ENCODE assay signal across 17 cellular contexts in genomic region chr15:65066001-65066634, GRCh38. TPM values are rescaled to one million over a fixed set of nuclear protein-coding genes. Genes with fewer than 3 reads are reported as not detected.
DNase-seq lines count a peak whose midpoint lies in the region; ATAC-seq, FAIRE-seq and TF ChIP-seq lines count a peak whose summit lies in the region.
"Had no signal": no experiment of that assay in that cellular context is flagged by ENCODE, and none has a peak within 500 bp of the region (broad histone marks: within the 10 kb centered on the region; RNA-seq: fewer than 3 reads in every experiment).

No MANE protein-coding gene starts in this region.

- peaks cover 10 to 27% (median 16%) of the 10 kb centered on the region in 11 experiments; a peak in 19 of 22 replicates for H3K27me3 ChIP-seq in BLaER1 treated with 17β-estradiol and CSF1 and Interleukin-3, amounts not matched to agents 10 nM and 100 nM
- H3K27me3 ChIP-seq in IMR-90 (ENCODE audit: control insufficient read depth, insufficient read depth, low read length) (peaks cover 21% of the 10 kb centered on the region), psoas muscle (ENCODE audit: insufficient read depth in 3 of 3, low read length in 2 of 3) (peaks cover 0 to 5% (median 2%) of the 10 kb centered on the region in 3 donors), osteoblast (ENCODE audit: insufficient read depth, low read length) (peaks cover 51% of the 10 kb centered on the region)

- FAIRE-seq in H54 (lab: Jason Lieb, UNC) = no peak
- FAIRE-seq: colon, TTC549 had no signal

- H2BK5ac ChIP-seq in IMR-90 (ENCODE audit: low read depth, low read length, poor library complexity, severe bottlenecking) = no peak overlapping the region

- WGBS in IMR-90 (ENCODE audit: extremely low coverage in 2 of 2, insufficient read length in 1 of 2), 2 experiments = no CpG with 5 or more reads among the region's 3 CpGs
- 67 to 74% (median 74%) methylated on average over 3 of the region's 3 CpGs for WGBS in psoas muscle, 3 donors

- TF ChIP-seq CTCF in IMR-90 (conservative IDR thresholded peaks at IDR 0.05; ENCODE audit: low read depth, low read length) = no peak
- no peak for TF ChIP-seq CTCF in psoas muscle (IDR thresholded peaks at IDR 0.05)
- no peak for TF ChIP-seq CTCF in osteoblast (IDR thresholded peaks at IDR 0.05; ENCODE audit: extremely low read depth, low read depth, low read length)

- H3K14ac ChIP-seq in IMR-90 (replicated peaks; ENCODE audit: low read depth, low read length) = no peak overlapping the region

- no peaks in the 10 kb centered on the region for H3K79me2 ChIP-seq in osteoblast (ENCODE audit: insufficient read depth, low read length)

- H3K56ac ChIP-seq in IMR-90 (ENCODE audit: extremely low read depth, insufficient read depth, low read length) = no peak overlapping the region

- ATAC-seq in IMR-90 (ENCODE audit: low read depth) = no peak
- no peak for ATAC-seq in psoas muscle
- ATAC-seq in GM21360 (IDR thresholded peaks at IDR 0.05; ENCODE audit: unreplicated experiment) = no peak

- H3K27ac ChIP-seq in BLaER1 treated with 17β-estradiol and CSF1 and Interleukin-3, amounts not matched to agents 10 nM and 100 nM = peak overlapping the region in 2 of 11 experiments; percentile 47 to 48; a peak in 5 of 22 replicates
- H3K27ac ChIP-seq in IMR-90 (ENCODE audit: insufficient read depth, low read length) (no peak overlapping the region), psoas muscle (peak overlapping the region; percentile 59), osteoblast (ENCODE audit: low read depth, low read length) (no peak overlapping the region)

- CTCF ChIA-PET in IMR-90 (lab: Yijun Ruan, JAX) = interaction anchor here (1.0 kb wide), 1 partner anchor 95 kb away, joined by 3 read pairs; no protein-coding TSS in a partner anchor

- POLR2A ChIA-PET in IMR-90 (lab: Charles Lee; ENCODE audit: unreplicated experiment) = no interaction called here

- H4K8ac ChIP-seq in IMR-90 (ENCODE audit: low read depth in 2 of 2, low read length in 2 of 2) = no peak overlapping the region

- dilution Hi-C loops in IMR-90 (cut with HindIII; ENCODE audit: low sequenced_read_pairs, unreplicated experiment) = no loop called here

- intact Hi-C loops in IMR-90 (cut with micrococcal nuclease) (no loop called here), psoas muscle (cut with DNase I) (no loop called here)

- H2BK15ac ChIP-seq in IMR-90 (ENCODE audit: low read depth, low read length) = no peak overlapping the region

- no peaks in the 10 kb centered on the region for H3K79me1 ChIP-seq in IMR-90 (ENCODE audit: low read depth in 1 of 2, low read length in 2 of 2)

- H3K23ac ChIP-seq in IMR-90 (ENCODE audit: low read depth, low read length) = no peak overlapping the region

- no peak overlapping the region for H4K91ac ChIP-seq in IMR-90 (ENCODE audit: insufficient read depth, low read depth, low read length)

- H2AK5ac ChIP-seq in IMR-90 (ENCODE audit: low read depth, low read length) = no peak overlapping the region

- no peaks in the 10 kb centered on the region for H3K9me3 ChIP-seq in BLaER1 treated with 17β-estradiol and CSF1 and Interleukin-3, amounts not matched to agents 10 nM and 100 nM (replicated peaks in 1 of 11)
- H3K9me3 ChIP-seq in IMR-90 (ENCODE audit: control insufficient read depth, insufficient read depth, low read length) = no peaks in the 10 kb centered on the region
- no peaks in the 10 kb centered on the region for H3K9me3 ChIP-seq in psoas muscle
- H3K9me3 ChIP-seq in osteoblast (ENCODE audit: low read depth, low read length) = no peaks in the 10 kb centered on the region

- no peak overlapping the region for H4K5ac ChIP-seq in IMR-90 (ENCODE audit: low read depth, low read length)

- TF ChIP-seq POLR2A in IMR-90 (IDR thresholded peaks at IDR 0.05; ENCODE audit: low read depth, low read length) = no peak
- TF ChIP-seq POLR2A in H54 (IDR thresholded peaks at IDR 0.05; ENCODE audit: low read depth, low read length) = no peak

- H2BK20ac ChIP-seq in IMR-90 (ENCODE audit: low read depth, low read length) = no peak overlapping the region

- TF ChIP-seq RAD21 in IMR-90 (IDR thresholded peaks at IDR 0.05; ENCODE audit: low read length) = no peak

- H2BK120ac ChIP-seq in IMR-90 (ENCODE audit: low read depth, low read length) = peak overlapping the region; percentile 42; the same call in 1 of the 2 replicates

- H3K9me1 ChIP-seq in IMR-90 (ENCODE audit: insufficient read depth, low read length) = peaks cover 25% of the 10 kb centered on the region

- H3K4ac ChIP-seq in IMR-90 (ENCODE audit: low read depth, low read length) = no peak overlapping the region

- H3K18ac ChIP-seq in IMR-90 (ENCODE audit: low read depth, low read length) = no peak overlapping the region

- H3K4me1 ChIP-seq in BLaER1 treated with 17β-estradiol and CSF1 and Interleukin-3, amounts not matched to agents 10 nM and 100 nM = peaks cover 1 to 66% (median 57%) of the 10 kb centered on the region in 10 experiments
- H3K4me1 ChIP-seq in IMR-90 (ENCODE audit: control insufficient read depth, insufficient read depth, low read length) = peaks cover 29% of the 10 kb centered on the region
- peaks cover 21% of the 10 kb centered on the region for H3K4me1 ChIP-seq in psoas muscle
- H3K4me1 ChIP-seq in osteoblast (ENCODE audit: insufficient read depth, low read length) = peaks cover 15% of the 10 kb centered on the region

- H3K36me3 ChIP-seq in BLaER1 treated with 17β-estradiol and CSF1 and Interleukin-3, amounts not matched to agents 10 nM and 100 nM = no peaks in the 10 kb centered on the region
- H3K36me3 ChIP-seq in IMR-90 (ENCODE audit: control insufficient read depth, insufficient read depth, low read length) (no peaks in the 10 kb centered on the region), psoas muscle (ENCODE audit: insufficient read depth in 1 of 2, low read depth in 1 of 2) (no peaks in the 10 kb centered on the region), osteoblast (ENCODE audit: insufficient read depth, low read length) (no peaks in the 10 kb centered on the region)

- H2AK9ac ChIP-seq in IMR-90 (replicated peaks; ENCODE audit: low read depth, low read length, poor library complexity) = no peak overlapping the region

- in situ Hi-C loops in IMR-90 (cut with MboI; ENCODE audit: low sequenced_read_pairs) = no loop called here

- peak overlapping the region in 10 of 11 experiments; percentile 17 to 94 (median 82); a peak in 19 of 22 replicates for H3K4me2 ChIP-seq in BLaER1 treated with 17β-estradiol and CSF1 and Interleukin-3, amounts not matched to agents 10 nM and 100 nM
- H3K4me2 ChIP-seq in IMR-90 (ENCODE audit: low read depth, low read length) (no peak overlapping the region), osteoblast (ENCODE audit: insufficient read depth, low read length) (no peak overlapping the region)

- H3K9ac ChIP-seq in BLaER1 treated with 17β-estradiol and CSF1 and Interleukin-3, amounts not matched to agents 10 nM and 100 nM = no peak overlapping the region
- H3K9ac ChIP-seq in IMR-90 (ENCODE audit: low read depth, low read length) = no peak overlapping the region

- H2AFZ ChIP-seq in IMR-90 (replicated peaks; ENCODE audit: low read length, poor library complexity) (no peak overlapping the region), osteoblast (ENCODE audit: low read length) (no peak overlapping the region)

- H3K4me3 ChIP-seq in BLaER1 treated with 17β-estradiol and CSF1 and Interleukin-3, amounts not matched to agents 10 nM and 100 nM = peak overlapping the region in 1 of 10 experiments; percentile 17; a peak in 2 of 20 replicates
- H3K4me3 ChIP-seq in IMR-90 (ENCODE audit: insufficient read depth, low read depth, low read length) (no peak overlapping the region), psoas muscle (peak overlapping the region; percentile 65), osteoblast (ENCODE audit: insufficient read depth, low read length) (no peak overlapping the region)

- DNase-seq in IMR-90 (peak; percentile 36), fibroblast of peridontal ligament (ENCODE audit: extremely low read depth) (peak; percentile 27), psoas muscle (no peak), NCI-H2029 (lab: John Stamatoyannopoulos, UW) (no peak), osteoblast (ENCODE audit: insufficient read length, low spot score, missing footprints) (no peak), H54 (ENCODE audit: insufficient read length, low spot score) (no peak)
- DNase-seq: NCI-H1436; SHP77 treated with DMSO at 0.1 percent for 48 hours; stimulated activated CD4-positive, alpha-beta T cell treated with anti-CD3 and anti-CD28 coated beads, Interleukin-2, amount 100 ng/mL, for 24 hours had no signal

- no TSS peak for BruUV-seq in IMR-90 (replicated peaks; lab: Mats Ljungman, UMichigan)

- no peaks in the 10 kb centered on the region; a peak in 1 of 22 replicates for H4K20me1 ChIP-seq in BLaER1 treated with 17β-estradiol and CSF1 and Interleukin-3, amounts not matched to agents 10 nM and 100 nM
- H4K20me1 ChIP-seq in IMR-90 (ENCODE audit: insufficient read depth, low read length) (peaks cover 9% of the 10 kb centered on the region), osteoblast (ENCODE audit: insufficient read depth, low read length) (no peaks in the 10 kb centered on the region)

RNA-seq across cellular contexts. Expression of gene RASL12, which starts 1.7 kb away (rescaled TPM):
- total RNA-seq in IMR-90 (2012; rRNA removed) (under 0.01 and 0.18 TPM in 2 replicates), psoas muscle (1 to 10 TPM; 2.5 to 6.3 (median 3.2) TPM), osteoblast (under 0.01 and 0.36 TPM in 2 replicates)
- polyA plus RNA-seq in IMR-90 (2012; rRNA removed) (0.19 and 0.22 TPM in 2 replicates), psoas muscle (1 to 10 TPM; 2.6 to 3.0 (median 3.0) TPM)
- polyA plus RNA-seq in IMR-90 (2012; cell fraction: cytosol; rRNA removed) = 0.27 and 0.75 TPM in 2 replicates
- polyA plus RNA-seq in IMR-90 (2012; cell fraction: nucleus; rRNA removed; ENCODE audit: low replicate concordance) = 0.26 and 0.50 TPM in 2 replicates
- total RNA-seq: activated CD8-positive, alpha-beta memory T cell treated with anti-CD3 and anti-CD28 coated beads for 36 hours; G401 had no signal
- polyA plus RNA-seq: IgD-negative memory B cell had no signal

RNA-seq across cellular contexts. Expression of gene KBTBD13, which starts 10.4 kb away (rescaled TPM):
- total RNA-seq in IMR-90 (2012; rRNA removed) = not detected in 2 replicates
- not detected in 2 replicates for polyA plus RNA-seq in IMR-90 (2012; rRNA removed)
- not detected in 2 replicates for polyA plus RNA-seq in IMR-90 (2012; cell fraction: cytosol; rRNA removed)
- polyA plus RNA-seq in IMR-90 (2012; cell fraction: nucleus; rRNA removed; ENCODE audit: low replicate concordance) = not detected in 2 replicates
- 1 to 10 TPM; 1.3 to 5.7 (median 3.4) TPM for total RNA-seq in psoas muscle
- polyA plus RNA-seq in psoas muscle = 1 to 10 TPM in 2 of 3 donors, under 1 TPM in 1; 0.12 to 5.7 (median 1.2) TPM
- total RNA-seq in osteoblast = not detected in 2 replicates
- total RNA-seq: activated CD8-positive, alpha-beta memory T cell treated with anti-CD3 and anti-CD28 coated beads for 36 hours; G401; omental fat pad had no signal
- polyA plus RNA-seq: IgD-negative memory B cell had no signal

RNA-seq across cellular contexts. Expression of gene SLC51B, which starts 20.9 kb away (rescaled TPM):
- total RNA-seq in IMR-90 (2012; rRNA removed) (not detected in 2 replicates), psoas muscle (not detected), osteoblast (not detected in 2 replicates)
- polyA plus RNA-seq in IMR-90 (2012; rRNA removed) (0.16 TPM in 1 of 2 replicates, not detected in the other), psoas muscle (under 1 TPM in 2 of 3 donors, not detected in 1; 0.04 to 0.07 TPM)
- 0.09 TPM in 1 of 2 replicates, not detected in the other for polyA plus RNA-seq in IMR-90 (2012; cell fraction: cytosol; rRNA removed)
- not detected in 2 replicates for polyA plus RNA-seq in IMR-90 (2012; cell fraction: nucleus; rRNA removed; ENCODE audit: low replicate concordance)
- total RNA-seq: activated CD8-positive, alpha-beta memory T cell treated with anti-CD3 and anti-CD28 coated beads for 36 hours; G401; omental fat pad had no signal
- polyA plus RNA-seq: IgD-negative memory B cell had no signal

RNA-seq across cellular contexts. Expression of gene MTFMT, which starts 36.7 kb away (rescaled TPM):
- total RNA-seq in IMR-90 (2012; rRNA removed) = 19.4 and 21.3 TPM in 2 replicates
- 7.3 and 8.9 TPM in 2 replicates for polyA plus RNA-seq in IMR-90 (2012; rRNA removed)
- 7.2 and 8.9 TPM in 2 replicates for polyA plus RNA-seq in IMR-90 (2012; cell fraction: cytosol; rRNA removed)
- polyA plus RNA-seq in IMR-90 (2012; cell fraction: nucleus; rRNA removed; ENCODE audit: low replicate concordance) = 4.7 and 5.9 TPM in 2 replicates
- total RNA-seq in psoas muscle = 10 to 100 TPM in 3 of 4 donors, 1 to 10 TPM in 1; 9.5 to 18.1 (median 14.8) TPM
- polyA plus RNA-seq in psoas muscle = 10 to 100 TPM in 2 of 3 donors, 1 to 10 TPM in 1; 9.4 to 14.4 (median 10.0) TPM
- total RNA-seq in osteoblast = 24.5 and 31.8 TPM in 2 replicates

RNA-seq across cellular contexts. Expression of gene UBAP1L, which starts 48.9 kb away (rescaled TPM):
- 0.28 and 0.36 TPM in 2 replicates for total RNA-seq in IMR-90 (2012; rRNA removed)
- 1.1 TPM in 2 replicates for polyA plus RNA-seq in IMR-90 (2012; rRNA removed)
- polyA plus RNA-seq in IMR-90 (2012; cell fraction: cytosol; rRNA removed) = 0.19 and 0.24 TPM in 2 replicates
- 13.5 and 14.9 TPM in 2 replicates for polyA plus RNA-seq in IMR-90 (2012; cell fraction: nucleus; rRNA removed; ENCODE audit: low replicate concordance)
- 1 to 10 TPM; 1.1 to 2.8 (median 1.9) TPM for total RNA-seq in psoas muscle
- 1 to 10 TPM in 1 of 3 donors, under 1 TPM in 2; 0.79 to 1.1 (median 0.90) TPM for polyA plus RNA-seq in psoas muscle
- 2.9 and 3.3 TPM in 2 replicates for total RNA-seq in osteoblast

Comparison
In these comparisons a context has a peak if more than half of its experiments do, and no peak if none do; other contexts are left out.
1. H3K4me2 ChIP-seq: peak in BLaER1 treated with 17β-estradiol and CSF1 and Interleukin-3, amounts not matched to agents 10 nM and 100 nM (10 of 11); none in IMR-90 (single experiment) and osteoblast (single experiment).
2. DNase-seq: peak in IMR-90 (single experiment) and fibroblast of peridontal ligament (single experiment); none in psoas muscle (0 of 2), NCI-H2029 (single experiment), osteoblast (single experiment) and H54 (single experiment).